7 cellular contexts compared by ENCODE assay signal in genomic region chr15:64779630-64780029, GRCh38. TPM values are rescaled to one million over a fixed set of nuclear protein-coding genes. Genes with fewer than 3 reads are reported as not detected.
"Had no signal": no experiment of that assay in that cellular context is flagged by ENCODE, and none has a peak within 500 bp of the region (broad histone marks: within the 10 kb centered on the region; RNA-seq: fewer than 3 reads in every experiment).

No MANE protein-coding gene starts in this region.

- H3K4me3 ChIP-seq: GM23248, HAP-1 had no signal

- H3K9ac ChIP-seq: GM23248 had no signal

- ATAC-seq: HCT116 had no signal

- H2AFZ ChIP-seq: GM23248 had no signal

- H3K9me3 ChIP-seq: HAP-1 had no signal

- FAIRE-seq: HTR-8/SVneo had no signal

- H3K36me3 ChIP-seq: HAP-1 had no signal

- H3K27ac ChIP-seq: GM23248 had no signal

- DNase-seq: GM23248, IMR-90, KBM-7 had no signal

RNA-seq across cellular contexts. Expression of gene RBPMS2, which starts 4.2 kb away (rescaled TPM):
- total RNA-seq: GM23248, HT-29, IMR-90 had no signal
